23 cellular contexts compared by ENCODE assay signal in genomic region chr5:139888368-139888767, GRCh38.
"Had no signal": no experiment of that assay in that cellular context is flagged by ENCODE, and none has a peak within 500 bp of the region (broad histone marks: within the 10 kb centered on the region; RNA-seq: fewer than 3 reads in every experiment).

No MANE protein-coding gene starts in this region.

- ATAC-seq: activated naive CD4-positive, alpha-beta T cell treated with anti-CD3 and anti-CD28 coated beads, Interleukin-2, amount 50 U/mL, for 72 hours; activated T-cell treated with anti-CD3 and anti-CD28 coated beads, Interleukin-2, amount 50 U/mL, for 72 hours; body of pancreas; esophagus mucosa had no signal

- H3K36me3 Mint-ChIP-seq: activated naive CD4-positive, alpha-beta T cell treated with anti-CD3 and anti-CD28 coated beads, Interleukin-2, amount 10 ng/mL, durations not matched to agents 7 days and 5 days; activated naive CD4-positive, alpha-beta T cell treated with anti-CD3 and anti-CD28 coated beads, Interleukin-2, amount 50 U/mL, for 72 hours had no signal

- DNase-seq: activated CD4-positive, alpha-beta memory T cell treated with anti-CD3 and anti-CD28 coated beads, Interleukin-2, amount 10 ng/mL, durations not matched to agents 7 days and 5 days; activated CD4-positive, alpha-beta T cell treated with anti-CD3 and anti-CD28 coated beads for 1 hour; activated CD4-positive, alpha-beta T cell treated with anti-CD3 and anti-CD28 coated beads for 4 hours; activated CD4-positive, alpha-beta T cell treated with anti-CD3 and anti-CD28 coated beads, Interleukin-2, amount 10 ng/mL, durations not matched to agents 7 days and 5 days; activated CD4-positive, alpha-beta T cell treated with anti-CD3 and anti-CD28 coated beads, Interleukin-2, amount 50 U/mL, for 4 hours; activated CD8-positive, alpha-beta memory T cell treated with anti-CD3 and anti-CD28 coated beads, Interleukin-2, amount 50 U/mL, for 48 hours; activated gamma-delta T cell; activated naive CD4-positive, alpha-beta T cell; activated naive CD4-positive, alpha-beta T cell treated with anti-CD3 and anti-CD28 coated beads, Interleukin-2, amount 10 ng/mL, durations not matched to agents 7 days and 5 days; activated T-cell treated with anti-CD3 and anti-CD28 coated beads for 4 hours; activated T-cell treated with anti-CD3 and anti-CD28 coated beads, Interleukin-2, amount 50 U/mL, for 24 hours; activated T-cell treated with anti-CD3 and anti-CD28 coated beads, Interleukin-2, amount 50 U/mL, for 72 hours; adrenal gland; aorta; body of pancreas; central memory CD4-positive, alpha-beta T cell; cerebellar nuclear complex; colonic mucosa; effector CD8-positive, alpha-beta T cell; foreskin fibroblast had no signal

- H3K27ac Mint-ChIP-seq: activated CD4-positive, alpha-beta memory T cell treated with anti-CD3 and anti-CD28 coated beads, Interleukin-2, amount 10 ng/mL, durations not matched to agents 7 days and 5 days; activated CD4-positive, alpha-beta T cell treated with anti-CD3 and anti-CD28 coated beads, Interleukin-2, amount 10 ng/mL, durations not matched to agents 7 days and 5 days; activated naive CD4-positive, alpha-beta T cell treated with anti-CD3 and anti-CD28 coated beads, Interleukin-2, amount 10 ng/mL, durations not matched to agents 7 days and 5 days; activated naive CD4-positive, alpha-beta T cell treated with anti-CD3 and anti-CD28 coated beads, Interleukin-2, amount 50 U/mL, for 72 hours; activated T-cell treated with anti-CD3 and anti-CD28 coated beads, Interleukin-2, amount 50 U/mL, for 24 hours; activated T-cell treated with anti-CD3 and anti-CD28 coated beads, Interleukin-2, amount 50 U/mL, for 72 hours had no signal

- H3K9me3 ChIP-seq: adrenal gland, body of pancreas, colonic mucosa had no signal

- H3K36me3 ChIP-seq: adrenal gland, cardiac muscle cell, colonic mucosa had no signal

- H3K9me3 Mint-ChIP-seq: activated CD4-positive, alpha-beta memory T cell treated with anti-CD3 and anti-CD28 coated beads, Interleukin-2, amount 10 ng/mL, durations not matched to agents 7 days and 5 days; activated CD4-positive, alpha-beta T cell treated with anti-CD3 and anti-CD28 coated beads, Interleukin-2, amount 10 ng/mL, durations not matched to agents 7 days and 5 days; activated naive CD4-positive, alpha-beta T cell treated with anti-CD3 and anti-CD28 coated beads, Interleukin-2, amount 10 ng/mL, durations not matched to agents 7 days and 5 days; activated naive CD4-positive, alpha-beta T cell treated with anti-CD3 and anti-CD28 coated beads, Interleukin-2, amount 50 U/mL, for 72 hours; activated T-cell treated with anti-CD3 and anti-CD28 coated beads, Interleukin-2, amount 50 U/mL, for 24 hours; activated T-cell treated with anti-CD3 and anti-CD28 coated beads, Interleukin-2, amount 50 U/mL, for 72 hours had no signal

- H3K4me1 Mint-ChIP-seq: activated naive CD4-positive, alpha-beta T cell treated with anti-CD3 and anti-CD28 coated beads, Interleukin-2, amount 10 ng/mL, durations not matched to agents 7 days and 5 days had no signal

- H3K4me3 Mint-ChIP-seq: activated CD4-positive, alpha-beta memory T cell treated with anti-CD3 and anti-CD28 coated beads, Interleukin-2, amount 10 ng/mL, durations not matched to agents 7 days and 5 days; activated CD4-positive, alpha-beta T cell treated with anti-CD3 and anti-CD28 coated beads, Interleukin-2, amount 10 ng/mL, durations not matched to agents 7 days and 5 days; activated naive CD4-positive, alpha-beta T cell treated with anti-CD3 and anti-CD28 coated beads, Interleukin-2, amount 10 ng/mL, durations not matched to agents 7 days and 5 days; activated T-cell treated with anti-CD3 and anti-CD28 coated beads, Interleukin-2, amount 50 U/mL, for 24 hours; activated T-cell treated with anti-CD3 and anti-CD28 coated beads, Interleukin-2, amount 50 U/mL, for 72 hours had no signal

- H3K27me3 ChIP-seq: adrenal gland, body of pancreas, cardiac muscle cell, colonic mucosa had no signal

- H3K27ac ChIP-seq: adrenal gland, body of pancreas, cardiac muscle cell, colonic mucosa had no signal

- H3K4me1 ChIP-seq: adrenal gland, body of pancreas, colonic mucosa had no signal

- H3K4me3 ChIP-seq: adrenal gland, body of pancreas, cardiac muscle cell, colonic mucosa had no signal
